Comparison of ENCODE assay signal across 1 cellular context in genomic region chr20:53786071-53786444, GRCh38.
TF ChIP-seq lines count a peak whose summit lies in the region.

No MANE protein-coding gene starts in this region.

TF ChIP-seq in SK-N-SH, 30 proteins besides CTCF, POLR2A, EP300 and RAD21 (continued from another document):
- TF ChIP-seq RXRA (IDR thresholded peaks at IDR 0.05; ENCODE audit: borderline replicate concordance, low read depth), result no peak
TF ChIP-seq in SK-N-SH: peak in this region for 0.
